ENCODE assay signal across 16 cellular contexts in the genomic region with DNA sequence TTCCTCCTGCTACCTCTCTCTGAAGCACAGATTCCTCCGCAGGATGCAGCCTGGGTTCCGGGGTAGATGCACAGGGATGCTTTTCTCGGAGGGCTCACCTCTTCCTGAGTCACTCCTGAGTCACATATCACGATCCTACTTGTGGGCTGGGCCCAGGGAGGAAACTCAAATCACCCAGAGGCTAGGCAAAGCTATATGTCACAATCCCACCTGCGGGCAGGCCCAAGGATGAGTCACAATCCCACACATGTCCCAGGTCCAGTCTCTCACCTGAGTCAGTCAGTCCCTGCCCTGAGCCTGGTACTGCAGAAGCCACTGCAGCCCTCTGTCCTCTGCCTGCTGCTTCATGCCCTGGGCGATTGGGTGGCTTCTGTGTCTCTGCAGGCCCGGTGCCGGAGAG.
"Had no signal": no experiment of that assay in that cellular context is flagged by ENCODE, and none has a peak within 500 bp of the region (broad histone marks: within the 10 kb centered on the region; RNA-seq: fewer than 3 reads in every experiment).

No MANE protein-coding gene starts in this region.

- H3K4me1 ChIP-seq: esophagus squamous epithelium, parathyroid adenoma, testis, uterus had no signal

- H3K9ac ChIP-seq: parathyroid adenoma had no signal

- ATAC-seq: activated CD8-positive, alpha-beta memory T cell treated with anti-CD3 and anti-CD28 coated beads, Interleukin-2, amount 10 ng/mL, durations not matched to agents 7 days and 5 days; activated T-cell treated with anti-CD3 and anti-CD28 coated beads, Interleukin-2, amount 50 U/mL, for 4 hours; heart right ventricle had no signal

- H2AFZ ChIP-seq: parathyroid adenoma had no signal

- H3K79me2 ChIP-seq: parathyroid adenoma had no signal

- DNase-seq: activated CD4-positive, alpha-beta T cell treated with anti-CD3 and anti-CD28 coated beads, Interleukin-2, amount 50 U/mL, for 4 hours; activated CD8-positive, alpha-beta memory T cell treated with anti-CD3 and anti-CD28 coated beads, Interleukin-2, amount 10 ng/mL, durations not matched to agents 7 days and 5 days; activated gamma-delta T cell; activated naive CD8-positive, alpha-beta T cell treated with anti-CD3 and anti-CD28 coated beads, Interleukin-2, amount 10 ng/mL, durations not matched to agents 7 days and 5 days; activated T-cell treated with anti-CD3 and anti-CD28 coated beads, Interleukin-2, amount 50 U/mL, for 4 hours; anterior cingulate cortex; dorsolateral prefrontal cortex; esophagus squamous epithelium; heart right ventricle; midbrain; stimulated activated CD4-positive, alpha-beta T cell treated with anti-CD3 and anti-CD28 coated beads, Interleukin-15, amount 100 ng/mL, for 24 hours; stimulated activated CD4-positive, alpha-beta T cell treated with anti-CD3 and anti-CD28 coated beads, Interleukin-4, amount 100 ng/mL, for 24 hours; T-helper 2 cell; testis; uterus had no signal

- H3K4me3 ChIP-seq: dorsolateral prefrontal cortex, esophagus squamous epithelium, heart right ventricle, testis, uterus had no signal

- H3K27ac ChIP-seq: dorsolateral prefrontal cortex, esophagus squamous epithelium, heart right ventricle, parathyroid adenoma, testis, uterus had no signal

- H3K36me3 ChIP-seq: esophagus squamous epithelium, heart right ventricle, uterus had no signal

- H3K9me3 ChIP-seq: esophagus squamous epithelium, testis, uterus had no signal

- H3K27me3 ChIP-seq: testis, uterus had no signal
